8 cellular contexts compared by ENCODE assay signal in genomic region chr3:132180337-132180791, GRCh38.
DNase-seq lines count a peak whose midpoint lies in the region; ATAC-seq and TF ChIP-seq lines count a peak whose summit lies in the region.

No MANE protein-coding gene starts in this region.

- H3K27ac ChIP-seq in 22Rv1 (no peak overlapping the region), ovary (no peak overlapping the region)

- no peaks in the 10 kb centered on the region for H3K27me3 ChIP-seq in ovary

- in situ Hi-C loops in astrocyte of the spinal cord (cut with HindIII; ENCODE audit: low sequenced_read_pairs): no loop called here

- TF ChIP-seq EP300 in ovary (IDR thresholded peaks at IDR 0.05): no peak

- TF ChIP-seq POLR2A in ovary (IDR thresholded peaks at IDR 0.05): no peak

- no peak overlapping the region for H3K4me3 ChIP-seq in astrocyte of the spinal cord (ENCODE audit: low read depth, low read length)
- H3K4me3 ChIP-seq in ovary: no peak overlapping the region

- peak; percentile 83 for TF ChIP-seq CTCF in 22Rv1 (IDR thresholded peaks at IDR 0.05)
- TF ChIP-seq CTCF in astrocyte of the spinal cord (IDR thresholded peaks at IDR 0.05; ENCODE audit: low read depth, low read length): peak; percentile 53
- TF ChIP-seq CTCF in ovary (IDR thresholded peaks at IDR 0.05): no peak

- intact Hi-C loops in ovary (cut with DNase I): no loop called here

- ATAC-seq in HG03280 (IDR thresholded peaks at IDR 0.05; ENCODE audit: unreplicated experiment): peak; percentile 57

- 12 to 22% (median 19%) methylated on average over 3 of the region's 3 CpGs for WGBS in ovary, 3 donors

- no peaks in the 10 kb centered on the region for H3K36me3 ChIP-seq in ovary

- DNase-seq in GM04503 (ENCODE audit: low read depth): peak; percentile 19
- peak; percentile 67 to 83 for DNase-seq in NCI-H524 (lab: John Stamatoyannopoulos, UW)
- DNase-seq in astrocyte of the spinal cord (ENCODE audit: low read depth, low spot score): peak; percentile 76
- DNase-seq in kidney glomerular epithelial cell (lab: John Stamatoyannopoulos, UW): peak; percentile 37
- DNase-seq in mesenteric fat pad (ENCODE audit: low spot score): no peak
- DNase-seq in ovary: no peak

- no peaks in the 10 kb centered on the region for H3K4me1 ChIP-seq in ovary (ENCODE audit: insufficient read depth)

- H3K9me3 ChIP-seq in ovary: no peaks in the 10 kb centered on the region

Comparison
In these comparisons a context has a peak if more than half of its experiments do, and no peak if none do; other contexts are left out.
1. CTCF ChIP-seq: peak in 22Rv1 (single experiment) and astrocyte of the spinal cord (single experiment); none in ovary (0 of 3).
2. DNase-seq: peak in GM04503 (single experiment), NCI-H524 (2 of 2), astrocyte of the spinal cord (single experiment) and kidney glomerular epithelial cell (single experiment); none in mesenteric fat pad (single experiment) and ovary (0 of 5).